In genomic region chr6:116531675-116532570, GRCh38 we compare ENCODE assay signal across 8 cellular contexts. TPM values are rescaled to one million over a fixed set of nuclear protein-coding genes. Genes with fewer than 3 reads are reported as not detected.
DNase-seq lines count a peak whose midpoint lies in the region; ATAC-seq lines count a peak whose summit lies in the region.

No MANE protein-coding gene starts in this region.

- intact Hi-C loops in activated naive CD4-positive, alpha-beta T cell treated with anti-CD3 and anti-CD28 coated beads for 36 hours (cut with micrococcal nuclease), result loop anchor here (1.0 to 10.0 kb wide), 7 partner anchors 29 to 522 kb away; partner anchors contain the start of gene NT5DC1
- intact Hi-C loops in Right ventricle myocardium superior (cut with DNase I), result loop anchor here (5.0 kb wide), 1 partner anchor 245 kb away; no protein-coding TSS in a partner anchor

- H3K27me3 ChIP-seq in SJSA1 (replicated peaks), result peaks cover 9% of the 10 kb centered on the region; the same call in 1 of the 2 replicates

- peak; percentile 69 for DNase-seq in EH (ENCODE audit: low read depth)
- DNase-seq in KG1 (lab: John Stamatoyannopoulos, UW), result peak; percentile 45
- peak; percentile 54 to 63 for DNase-seq in SJSA1 (ENCODE audit: low read depth in 1 of 2, low spot score in 2 of 2)
- DNase-seq in activated naive CD4-positive, alpha-beta T cell treated with anti-CD3 and anti-CD28 coated beads for 36 hours, result peak; percentile 79
- DNase-seq in Right ventricle myocardium superior, result peak; percentile 37
- peak; percentile 40 for DNase-seq in retina

- H3K36me3 Mint-ChIP-seq in activated naive CD4-positive, alpha-beta T cell treated with anti-CD3 and anti-CD28 coated beads for 36 hours (ENCODE audit: low read depth), result no peaks in the 10 kb centered on the region

- peaks cover 35% of the 10 kb centered on the region for H3K4me1 ChIP-seq in SJSA1 (replicated peaks)

- no peaks in the 10 kb centered on the region for H3K4me1 Mint-ChIP-seq in activated naive CD4-positive, alpha-beta T cell treated with anti-CD3 and anti-CD28 coated beads for 36 hours (ENCODE audit: low read depth)

- CTCF ChIA-PET in activated naive CD4-positive, alpha-beta T cell treated with anti-CD3 and anti-CD28 coated beads for 36 hours (lab: Charles Lee), result interaction anchor here (0.6 to 4.5 kb wide), 15 partner anchors 10 to 263 kb away, joined by 3 to 52 read pairs (median 4); partner anchors contain the start of gene RWDD1

- no peak overlapping the region for H3K4me3 ChIP-seq in SJSA1

- no peak overlapping the region for H3K4me3 Mint-ChIP-seq in activated naive CD4-positive, alpha-beta T cell treated with anti-CD3 and anti-CD28 coated beads for 36 hours

- peaks cover 11% of the 10 kb centered on the region for H3K27me3 Mint-ChIP-seq in activated naive CD4-positive, alpha-beta T cell treated with anti-CD3 and anti-CD28 coated beads for 36 hours (ENCODE audit: low read depth)

- H3K27ac ChIP-seq in SJSA1, result no peak overlapping the region

- H3K27ac Mint-ChIP-seq in activated naive CD4-positive, alpha-beta T cell treated with anti-CD3 and anti-CD28 coated beads for 36 hours, result no peak overlapping the region

- H3K9me3 ChIP-seq in SJSA1 (replicated peaks), result no peaks in the 10 kb centered on the region

- H3K9me3 Mint-ChIP-seq in activated naive CD4-positive, alpha-beta T cell treated with anti-CD3 and anti-CD28 coated beads for 36 hours, result no peaks in the 10 kb centered on the region

- no peaks in the 10 kb centered on the region for H3K36me3 ChIP-seq in SJSA1

- ATAC-seq in GM21528 (IDR thresholded peaks at IDR 0.05; ENCODE audit: low FRiP score, unreplicated experiment) (peak; percentile 94), Right ventricle myocardium superior (ENCODE audit: poor library complexity) (peak; percentile 89), HG03457 (IDR thresholded peaks at IDR 0.05; ENCODE audit: unreplicated experiment) (no peak)

RNA-seq across cellular contexts. Expression of gene TRAPPC3L, which starts 13.6 kb away (rescaled TPM):
- 0.06 TPM in 1 of 2 replicates, not detected in the other for total RNA-seq in SJSA1 (2014; rRNA removed; shearing (Covaris generic))
- total RNA-seq in activated naive CD4-positive, alpha-beta T cell treated with anti-CD3 and anti-CD28 coated beads for 36 hours, result not detected
- total RNA-seq in Right ventricle myocardium superior, result 0.11 TPM

RNA-seq across cellular contexts. Expression of gene CALHM5, which starts 20.5 kb away (rescaled TPM):
- total RNA-seq in SJSA1 (2014; rRNA removed; shearing (Covaris generic)), result 6.2 and 7.2 TPM in 2 replicates
- total RNA-seq in activated naive CD4-positive, alpha-beta T cell treated with anti-CD3 and anti-CD28 coated beads for 36 hours, result not detected
- 2.2 TPM for total RNA-seq in Right ventricle myocardium superior

RNA-seq across cellular contexts. Expression of gene CALHM4, which starts 21.6 kb away (rescaled TPM):
- not detected in 2 replicates for total RNA-seq in SJSA1 (2014; rRNA removed; shearing (Covaris generic))
- not detected for total RNA-seq in activated naive CD4-positive, alpha-beta T cell treated with anti-CD3 and anti-CD28 coated beads for 36 hours
- not detected for total RNA-seq in Right ventricle myocardium superior

RNA-seq across cellular contexts. Expression of gene RWDD1, which starts 39.4 kb away (rescaled TPM):
- total RNA-seq in SJSA1 (2014; rRNA removed; shearing (Covaris generic)), result 66.2 and 93.5 TPM in 2 replicates
- 10 to 100 TPM; 47.8 to 50.3 TPM for total RNA-seq in activated naive CD4-positive, alpha-beta T cell treated with anti-CD3 and anti-CD28 coated beads for 36 hours
- total RNA-seq in Right ventricle myocardium superior, result 65.2 TPM
